In genomic region chr5:172858511-172858989, GRCh38 we compare ENCODE assay signal across 9 cellular contexts. TPM values are rescaled to one million over a fixed set of nuclear protein-coding genes. Genes with fewer than 3 reads are reported as not detected.
DNase-seq lines count a peak whose midpoint lies in the region; ATAC-seq and TF ChIP-seq lines count a peak whose summit lies in the region.
"Had no signal": no experiment of that assay in that cellular context is flagged by ENCODE, and none has a peak within 500 bp of the region (broad histone marks: within the 10 kb centered on the region; RNA-seq: fewer than 3 reads in every experiment).

No MANE protein-coding gene starts in this region.

- H3K27me3 ChIP-seq in right lobe of liver, result no peaks in the 10 kb centered on the region

- peak; percentile 51 to 62 (median 54) for ATAC-seq in right lobe of liver
- ATAC-seq in stimulated activated effector memory CD8-positive, alpha-beta T cell treated with anti-CD3 and anti-CD28 coated beads, Interleukin-12 subunit alpha, Interleukin-12 subunit beta, amount 100 ng/mL, for 72 hours, result no peak

- 40% methylated on average over 4 of the region's 12 CpGs for WGBS in right lobe of liver (ENCODE audit: insufficient coverage, low coverage, low lambda C conversion rate, missing lambda C conversion rate)

- no peak for TF ChIP-seq POLR2A in right lobe of liver (IDR thresholded peaks at IDR 0.05)

- no peaks in the 10 kb centered on the region for H3K9me3 Mint-ChIP-seq in HFFc6
- H3K9me3 Mint-ChIP-seq in stimulated activated effector memory CD8-positive, alpha-beta T cell treated with anti-CD3 and anti-CD28 coated beads, Interleukin-12 subunit alpha, Interleukin-12 subunit beta, amount 100 ng/mL, for 72 hours, result no peaks in the 10 kb centered on the region

- peaks cover 33% of the 10 kb centered on the region for H3K36me3 Mint-ChIP-seq in HFFc6 (ENCODE audit: low read depth)
- peaks cover 6% of the 10 kb centered on the region for H3K36me3 Mint-ChIP-seq in stimulated activated effector memory CD8-positive, alpha-beta T cell treated with anti-CD3 and anti-CD28 coated beads, Interleukin-12 subunit alpha, Interleukin-12 subunit beta, amount 100 ng/mL, for 72 hours

- peak overlapping the region; percentile 68; the same call in 1 of the 2 replicates for H3K4me3 Mint-ChIP-seq in HFFc6
- no peak overlapping the region for H3K4me3 Mint-ChIP-seq in stimulated activated effector memory CD8-positive, alpha-beta T cell treated with anti-CD3 and anti-CD28 coated beads, Interleukin-12 subunit alpha, Interleukin-12 subunit beta, amount 100 ng/mL, for 72 hours

- H3K36me3 ChIP-seq in right lobe of liver, result peaks cover 0 to under 1% (median 0%) of the 10 kb centered on the region in 4 donors

- H3K4me3 ChIP-seq in right lobe of liver, result no peak overlapping the region

- DNase-seq in HFFc6 (no peak), amniotic epithelial cell (ENCODE audit: low read depth) (peak; percentile 55), right lobe of liver (peak; percentile 81 to 94 (median 89)), NCI-H187 (lab: John Stamatoyannopoulos, UW) (no peak), NCI-H187 treated with DMSO at 0.1 percent for 48 hours (lab: John Stamatoyannopoulos, UW) (no peak), glomerular visceral epithelial cell (ENCODE audit: extremely low spot score) (no peak)
- DNase-seq in stimulated activated effector memory CD8-positive, alpha-beta T cell treated with anti-CD3 and anti-CD28 coated beads, Interleukin-12 subunit alpha, Interleukin-12 subunit beta, amount 100 ng/mL, for 72 hours (ENCODE audit: low spot score in 2 of 2), result no peak
- DNase-seq in central memory CD4-positive, alpha-beta T cell, result no peak
- DNase-seq: NCI-H2081 treated with DMSO at 0.1 percent for 48 hours had no signal

- H3K4me1 Mint-ChIP-seq in HFFc6 (ENCODE audit: low read depth), result peaks cover 87% of the 10 kb centered on the region
- peaks cover 84% of the 10 kb centered on the region for H3K4me1 Mint-ChIP-seq in stimulated activated effector memory CD8-positive, alpha-beta T cell treated with anti-CD3 and anti-CD28 coated beads, Interleukin-12 subunit alpha, Interleukin-12 subunit beta, amount 100 ng/mL, for 72 hours

- TF ChIP-seq CTCF in HFFc6 (IDR thresholded peaks at IDR 0.05) (no peak), right lobe of liver (IDR thresholded peaks at IDR 0.05) (no peak)

- H3K27me3 Mint-ChIP-seq in HFFc6 (ENCODE audit: insufficient read depth), result no peaks in the 10 kb centered on the region; the same call in 1 of the 2 replicates

- peak overlapping the region; percentile 97 for H3K27ac Mint-ChIP-seq in HFFc6
- peak overlapping the region; percentile 81 for H3K27ac Mint-ChIP-seq in stimulated activated effector memory CD8-positive, alpha-beta T cell treated with anti-CD3 and anti-CD28 coated beads, Interleukin-12 subunit alpha, Interleukin-12 subunit beta, amount 100 ng/mL, for 72 hours

- peaks cover 8 to 82% (median 46%) of the 10 kb centered on the region in 4 donors for H3K4me1 ChIP-seq in right lobe of liver

- intact Hi-C loops in right lobe of liver (cut with DNase I), result loop anchor here (5.0 to 10.0 kb wide), 2 partner anchors 44 to 46 kb away; no protein-coding TSS in a partner anchor

- no peaks in the 10 kb centered on the region for H3K9me3 ChIP-seq in right lobe of liver

- peak overlapping the region; percentile 87 to 89 (median 89) for H3K27ac ChIP-seq in right lobe of liver

RNA-seq across cellular contexts. Expression of gene ERGIC1, which starts 24.5 kb away (rescaled TPM):
- 100 to 1,000 TPM; 240 to 276 (median 258) TPM for total RNA-seq in HFFc6 (2021; fragmentation: NEBNext Ultra II Directional; extraction: Animal tissue kit (Norgen Biotek cat#: 25700))
- total RNA-seq in right lobe of liver, result 100 to 1,000 TPM; 103 to 264 (median 154) TPM

Comparison
In these comparisons a context has a peak if more than half of its experiments do, and no peak if none do; other contexts are left out.
1. DNase-seq: peak in amniotic epithelial cell (single experiment) and right lobe of liver (3 of 3); none in HFFc6 (single experiment), stimulated activated effector memory CD8-positive, alpha-beta T cell treated with anti-CD3 and anti-CD28 coated beads, Interleukin-12 subunit alpha, Interleukin-12 subunit beta, amount 100 ng/mL, for 72 hours (0 of 2), NCI-H187 (0 of 2), NCI-H187 treated with DMSO at 0.1 percent for 48 hours (single experiment), central memory CD4-positive, alpha-beta T cell (single experiment) and glomerular visceral epithelial cell (single experiment).